Comparison of ENCODE assay signal across 8 cellular contexts in genomic region chr10:48658243-48658888, GRCh38. TPM values are rescaled to one million over a fixed set of nuclear protein-coding genes. Genes with fewer than 3 reads are reported as not detected.
A peak's percentile ranks its signal among the peaks of the same experiment; 100 is the strongest.
DNase-seq lines count a peak whose midpoint lies in the region; ATAC-seq and TF ChIP-seq lines count a peak whose summit lies in the region.

No MANE protein-coding gene starts in this region.

- H2AFZ ChIP-seq in HCT116 (ENCODE audit: low read depth, low read length, poor library complexity, severe bottlenecking) = no peak overlapping the region

- H3K4me1 ChIP-seq in HCT116 (ENCODE audit: control insufficient read depth in 1 of 2, insufficient read depth in 2 of 2, low read length in 2 of 2) (peaks cover 0 to 22% of the 10 kb centered on the region in 2 experiments; a peak in 2 of 4 replicates), esophagus squamous epithelium (peaks cover 15 to 19% (median 17%) of the 10 kb centered on the region in 3 donors)

- intact Hi-C loops in HCT116 (cut with micrococcal nuclease) = loop anchor here (10.0 kb wide), 2 partner anchors 54 to 756 kb away; partner anchors contain the start of gene ARHGAP22
- intact Hi-C loops in esophagus squamous epithelium (cut with DNase I) = loop anchor here (10.0 kb wide), 1 partner anchor 294 kb away; no protein-coding TSS in a partner anchor

- H3K9me2 ChIP-seq in HCT116 (ENCODE audit: insufficient read depth) = no peaks in the 10 kb centered on the region

- H3K36me3 ChIP-seq in HCT116 (ENCODE audit: control insufficient read depth in 1 of 2, insufficient read depth in 2 of 2, low read length in 2 of 2) (no peaks in the 10 kb centered on the region), esophagus squamous epithelium (no peaks in the 10 kb centered on the region)

- CTCF ChIA-PET in HCT116 (lab: Charles Lee) = interaction anchor here (0.7 to 5.0 kb wide), 21 partner anchors 26 to 1619 kb away, joined by 3 to 64 read pairs (median 4); partner anchors contain the start of gene ARHGAP22

- H3K27ac Mint-ChIP-seq in naive B cell = peak overlapping the region in 5 of 6 donors; percentile 24 to 96 (median 90)

- POLR2A ChIA-PET in HCT116 (lab: Charles Lee) = no interaction called here

- peaks cover 14% of the 10 kb centered on the region for H3K27me3 ChIP-seq in HCT116 (ENCODE audit: insufficient read depth, low read length)
- H3K27me3 ChIP-seq in esophagus squamous epithelium = peaks cover 0 to 16% (median 0%) of the 10 kb centered on the region in 4 donors

- H3K4me3 ChIP-seq in HCT116 (replicated peaks in 1 of 2; ENCODE audit: low read depth in 1 of 2, low read length in 2 of 2) (no peak overlapping the region), esophagus squamous epithelium (no peak overlapping the region)

- peak; percentile 92 for TF ChIP-seq CTCF in C4-2B (conservative IDR thresholded peaks at IDR 0.05)
- peak; percentile 67 to 89 (median 87); a peak in 5 of 6 replicates for TF ChIP-seq CTCF in HCT116 (IDR thresholded peaks at IDR 0.05 in 2 of 3, conservative IDR thresholded peaks at IDR 0.05 in 1 of 3; ENCODE audit: borderline replicate concordance in 1 of 3, insufficient read depth in 1 of 3, low read depth in 2 of 3, low read length in 2 of 3)
- TF ChIP-seq CTCF in esophagus squamous epithelium (IDR thresholded peaks at IDR 0.05) = peak; percentile 77 to 91 (median 82)

- H3K79me2 ChIP-seq in HCT116 (ENCODE audit: insufficient read depth, low read length) = no peaks in the 10 kb centered on the region

- ATAC-seq in HCT116 (peak; percentile 34), naive B cell (ENCODE audit: low read depth in 2 of 2) (no peak), GM21825 (IDR thresholded peaks at IDR 0.05; ENCODE audit: unreplicated experiment) (no peak)

- H3K27ac ChIP-seq in C4-2B = no peak overlapping the region
- no peak overlapping the region for H3K27ac ChIP-seq in HCT116 (ENCODE audit: low read depth, low read length)
- no peak overlapping the region for H3K27ac ChIP-seq in esophagus squamous epithelium

- TF ChIP-seq POLR2A in HCT116 (IDR thresholded peaks at IDR 0.05; ENCODE audit: borderline replicate concordance, extremely low read depth, insufficient read depth, insufficient read length) (no peak), esophagus squamous epithelium (IDR thresholded peaks at IDR 0.05) (no peak)

- peak; percentile 90 for TF ChIP-seq RAD21 in HCT116 (IDR thresholded peaks at IDR 0.05; ENCODE audit: low read depth)

- peaks cover 0 to 2% (median 0%) of the 10 kb centered on the region in 7 donors for H3K9me3 Mint-ChIP-seq in naive B cell

- 14 to 21% methylated on average over 11 to 13 of the region's 18 CpGs for WGBS in esophagus squamous epithelium, 2 donors

- peaks cover 4 to 13% (median 11%) of the 10 kb centered on the region in 3 donors for H3K27me3 Mint-ChIP-seq in naive B cell

- H3K9me3 ChIP-seq in HCT116 (ENCODE audit: control insufficient read depth in 1 of 2, insufficient read depth in 1 of 2, low read depth in 1 of 2, low read length in 2 of 2) = no peaks in the 10 kb centered on the region
- H3K9me3 ChIP-seq in esophagus squamous epithelium = no peaks in the 10 kb centered on the region

- no TSS peak for BruUV-seq in HCT116 (replicated peaks; lab: Mats Ljungman, UMichigan)

- H3K4me3 Mint-ChIP-seq in naive B cell = peak overlapping the region in 3 of 8 donors; percentile 6 to 50 (median 26)

- H3K36me3 Mint-ChIP-seq in naive B cell = no peaks in the 10 kb centered on the region

- RAD21 ChIA-PET in HCT116 (lab: Charles Lee; ENCODE audit: low non-redundant PET in 1 of 2, low total read pairs in 2 of 2, uncharacterized antibody in 2 of 2, unreplicated experiment in 2 of 2) = interaction anchor here (0.7 to 0.8 kb wide), 2 partner anchors 506 to 731 kb away, joined by 3 read pairs; no protein-coding TSS in a partner anchor

- H4K20me1 ChIP-seq in HCT116 (ENCODE audit: insufficient read depth) = no peaks in the 10 kb centered on the region

- no peak overlapping the region for H3K9ac ChIP-seq in HCT116 (ENCODE audit: low read length)

- DNase-seq in HCT116 (ENCODE audit: low read depth, low spot score) (peak; percentile 55), NCI-H774 (lab: John Stamatoyannopoulos, UW) (peak; percentile 55), esophagus squamous epithelium (lab: John Stamatoyannopoulos, UW) (peak; percentile 24), naive B cell (peak; percentile 64), superior temporal gyrus (ENCODE audit: extremely low spot score) (peak; percentile 93)
- peak; percentile 81 for DNase-seq in activated CD8-positive, alpha-beta memory T cell treated with anti-CD3 and anti-CD28 coated beads, Interleukin-2, amount 50 U/mL, for 48 hours

- peaks cover 33 to 58% (median 48%) of the 10 kb centered on the region in 3 donors for H3K4me1 Mint-ChIP-seq in naive B cell

- H3K4me2 ChIP-seq in HCT116 (ENCODE audit: low read length) = 0 out of 2 replicates have a peak overlapping the region, but pooled peaks have one; percentile 34

TF ChIP-seq in HCT116, 20 proteins besides CTCF, POLR2A, EP300 and RAD21:
- TF ChIP-seq SP1 (IDR thresholded peaks at IDR 0.05; ENCODE audit: low read depth) (no peak), JUND (IDR thresholded peaks at IDR 0.05) (no peak), CBX3 (IDR thresholded peaks at IDR 0.05; ENCODE audit: low read depth) (no peak), TCF7L2 (IDR thresholded peaks at IDR 0.05; ENCODE audit: borderline replicate concordance, extremely low read depth, insufficient read depth, insufficient read length) (no peak), ELF1 (IDR thresholded peaks at IDR 0.05; ENCODE audit: borderline replicate concordance, low read depth) (no peak), EZH2phosphoT487 (IDR thresholded peaks at IDR 0.05; ENCODE audit: borderline replicate concordance) (no peak), EZH2 (IDR thresholded peaks at IDR 0.05) (no peak), SIN3A (IDR thresholded peaks at IDR 0.05; ENCODE audit: low read depth) (no peak), POLR2AphosphoS5 (IDR thresholded peaks at IDR 0.05; ENCODE audit: low read depth, low read length) (no peak), ZFX (IDR thresholded peaks at IDR 0.05) (no peak), FOSL1 (IDR thresholded peaks at IDR 0.05; ENCODE audit: low read depth) (no peak), ZNF274 (IDR thresholded peaks at IDR 0.05; ENCODE audit: low read depth, low read length) (no peak), EGR1 (IDR thresholded peaks at IDR 0.05; ENCODE audit: low read depth) (no peak), YY1 (IDR thresholded peaks at IDR 0.05; ENCODE audit: extremely low read depth, insufficient replicate concordance, low read depth, low read length) (no peak)
- TF ChIP-seq, protein P1, sequence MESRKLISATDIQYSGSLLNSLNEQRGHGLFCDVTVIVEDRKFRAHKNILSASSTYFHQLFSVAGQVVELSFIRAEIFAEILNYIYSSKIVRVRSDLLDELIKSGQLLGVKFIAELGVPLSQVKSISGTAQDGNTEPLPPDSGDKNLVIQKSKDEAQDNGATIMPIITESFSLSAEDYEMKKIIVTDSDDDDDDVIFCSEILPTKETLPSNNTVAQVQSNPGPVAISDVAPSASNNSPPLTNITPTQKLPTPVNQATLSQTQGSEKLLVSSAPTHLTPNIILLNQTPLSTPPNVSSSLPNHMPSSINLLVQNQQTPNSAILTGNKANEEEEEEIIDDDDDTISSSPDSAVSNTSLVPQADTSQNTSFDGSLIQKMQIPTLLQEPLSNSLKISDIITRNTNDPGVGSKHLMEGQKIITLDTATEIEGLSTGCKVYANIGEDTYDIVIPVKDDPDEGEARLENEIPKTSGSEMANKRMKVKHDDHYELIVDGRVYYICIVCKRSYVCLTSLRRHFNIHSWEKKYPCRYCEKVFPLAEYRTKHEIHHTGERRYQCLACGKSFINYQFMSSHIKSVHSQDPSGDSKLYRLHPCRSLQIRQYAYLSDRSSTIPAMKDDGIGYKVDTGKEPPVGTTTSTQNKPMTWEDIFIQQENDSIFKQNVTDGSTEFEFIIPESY (IDR thresholded peaks at IDR 0.05; ENCODE audit: extremely low read depth, insufficient replicate concordance, low read length) = no peak
- TF ChIP-seq, protein P2, sequence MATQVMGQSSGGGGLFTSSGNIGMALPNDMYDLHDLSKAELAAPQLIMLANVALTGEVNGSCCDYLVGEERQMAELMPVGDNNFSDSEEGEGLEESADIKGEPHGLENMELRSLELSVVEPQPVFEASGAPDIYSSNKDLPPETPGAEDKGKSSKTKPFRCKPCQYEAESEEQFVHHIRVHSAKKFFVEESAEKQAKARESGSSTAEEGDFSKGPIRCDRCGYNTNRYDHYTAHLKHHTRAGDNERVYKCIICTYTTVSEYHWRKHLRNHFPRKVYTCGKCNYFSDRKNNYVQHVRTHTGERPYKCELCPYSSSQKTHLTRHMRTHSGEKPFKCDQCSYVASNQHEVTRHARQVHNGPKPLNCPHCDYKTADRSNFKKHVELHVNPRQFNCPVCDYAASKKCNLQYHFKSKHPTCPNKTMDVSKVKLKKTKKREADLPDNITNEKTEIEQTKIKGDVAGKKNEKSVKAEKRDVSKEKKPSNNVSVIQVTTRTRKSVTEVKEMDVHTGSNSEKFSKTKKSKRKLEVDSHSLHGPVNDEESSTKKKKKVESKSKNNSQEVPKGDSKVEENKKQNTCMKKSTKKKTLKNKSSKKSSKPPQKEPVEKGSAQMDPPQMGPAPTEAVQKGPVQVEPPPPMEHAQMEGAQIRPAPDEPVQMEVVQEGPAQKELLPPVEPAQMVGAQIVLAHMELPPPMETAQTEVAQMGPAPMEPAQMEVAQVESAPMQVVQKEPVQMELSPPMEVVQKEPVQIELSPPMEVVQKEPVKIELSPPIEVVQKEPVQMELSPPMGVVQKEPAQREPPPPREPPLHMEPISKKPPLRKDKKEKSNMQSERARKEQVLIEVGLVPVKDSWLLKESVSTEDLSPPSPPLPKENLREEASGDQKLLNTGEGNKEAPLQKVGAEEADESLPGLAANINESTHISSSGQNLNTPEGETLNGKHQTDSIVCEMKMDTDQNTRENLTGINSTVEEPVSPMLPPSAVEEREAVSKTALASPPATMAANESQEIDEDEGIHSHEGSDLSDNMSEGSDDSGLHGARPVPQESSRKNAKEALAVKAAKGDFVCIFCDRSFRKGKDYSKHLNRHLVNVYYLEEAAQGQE (IDR thresholded peaks at IDR 0.05; ENCODE audit: low read depth) = no peak
- TF ChIP-seq, protein P3, sequence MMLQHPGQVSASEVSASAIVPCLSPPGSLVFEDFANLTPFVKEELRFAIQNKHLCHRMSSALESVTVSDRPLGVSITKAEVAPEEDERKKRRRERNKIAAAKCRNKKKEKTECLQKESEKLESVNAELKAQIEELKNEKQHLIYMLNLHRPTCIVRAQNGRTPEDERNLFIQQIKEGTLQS (IDR thresholded peaks at IDR 0.05) = no peak

RNA-seq across cellular contexts. Expression of gene WDFY4, which starts 26.3 kb away (rescaled TPM):
- total RNA-seq in HCT116 (2021; ENCODE audit: unreplicated experiment) (0.22 TPM), esophagus squamous epithelium (1 to 10 TPM in 1 of 4 donors, under 1 TPM in 3; 0.61 to 3.8 (median 0.88) TPM)
- polyA plus RNA-seq in HCT116 (2012) = not detected in 2 replicates
- 10 to 100 TPM; 46.5 to 98.0 (median 80.0) TPM for polyA plus RNA-seq in naive B cell (ENCODE audit: low read depth in 6 of 6)

RNA-seq across cellular contexts. Expression of gene ARHGAP22, which starts 53.5 kb away (rescaled TPM):
- total RNA-seq in HCT116 (2021; ENCODE audit: unreplicated experiment) = 9.9 TPM
- 4.7 and 6.3 TPM in 2 replicates for polyA plus RNA-seq in HCT116 (2012)
- 1 to 10 TPM in 2 of 4 donors, under 1 TPM in 2; 0.59 to 2.1 (median 1.2) TPM for total RNA-seq in esophagus squamous epithelium
- polyA plus RNA-seq in naive B cell (ENCODE audit: low read depth in 6 of 6) = 1 to 10 TPM; 2.8 to 9.2 (median 5.8) TPM

Comparison
In these comparisons a context has a peak if more than half of its experiments do, and no peak if none do; other contexts are left out.
1. DNase-seq: peak in every context shown above with its lines; median percentile 93 in superior temporal gyrus; 81 in activated CD8-positive, alpha-beta memory T cell treated with anti-CD3 and anti-CD28 coated beads, Interleukin-2, amount 50 U/mL, for 48 hours; 64 in naive B cell; 55 in HCT116; 55 in NCI-H774; 24 in esophagus squamous epithelium.